ENCODE assay signal across 8 cellular contexts in the genomic region with DNA sequence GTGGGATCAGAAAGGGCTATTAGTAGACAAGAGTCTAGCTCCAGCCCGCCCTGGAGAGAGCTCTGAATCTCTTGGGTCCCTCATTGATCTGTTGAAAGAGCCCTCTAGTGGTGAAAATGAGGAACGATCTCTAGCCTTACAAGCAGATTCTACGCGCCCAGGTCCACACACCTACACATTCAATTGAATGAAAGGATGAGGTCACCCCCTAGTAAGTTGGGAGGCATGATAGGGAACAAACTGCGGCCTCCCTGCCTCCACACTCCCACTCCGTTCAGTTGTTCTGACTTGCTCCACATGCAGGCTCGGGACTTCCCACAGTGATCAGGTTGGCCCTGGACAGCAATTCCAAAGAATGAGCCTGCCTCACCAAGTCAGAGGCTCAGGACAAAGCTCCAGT. TPM values are rescaled to one million over a fixed set of nuclear protein-coding genes. Genes with fewer than 3 reads are reported as not detected.
DNase-seq lines count a peak whose midpoint lies in the region; ATAC-seq and TF ChIP-seq lines count a peak whose summit lies in the region.

No MANE protein-coding gene starts in this region.

- no peak overlapping the region for H3K27ac ChIP-seq in CD8-positive, alpha-beta memory T cell (ENCODE audit: low read depth, low read length)
- H3K27ac ChIP-seq in trophoblast cell (ENCODE audit: low read depth, low read length) = no peak overlapping the region
- H3K27ac ChIP-seq in uterus = no peak overlapping the region

- no peak overlapping the region for H3K18ac ChIP-seq in trophoblast cell (ENCODE audit: low read length)

- H3K4me3 ChIP-seq in CD8-positive, alpha-beta memory T cell (ENCODE audit: low read length) = no peak overlapping the region
- H3K4me3 ChIP-seq in H7 (ENCODE audit: insufficient read depth, low read depth, low read length) (no peak overlapping the region), fibroblast of villous mesenchyme (ENCODE audit: low read depth, low read length) (no peak overlapping the region), trophoblast cell (ENCODE audit: low read depth, low read length) (no peak overlapping the region), uterus (no peak overlapping the region)

- H3K79me1 ChIP-seq in trophoblast cell (ENCODE audit: low read length) = no peaks in the 10 kb centered on the region

- no peak overlapping the region for H4K91ac ChIP-seq in trophoblast cell (ENCODE audit: low read depth, low read length)

- H2AFZ ChIP-seq in trophoblast cell (ENCODE audit: insufficient read depth, low read length, poor library complexity) = no peak overlapping the region

- no CpG with 5 or more reads among the region's 7 CpGs for WGBS in trophoblast cell (ENCODE audit: extremely low coverage, insufficient coverage, insufficient read length)

- H3K9ac ChIP-seq in trophoblast cell (ENCODE audit: low read length) = no peak overlapping the region

- H3K9me3 ChIP-seq in CD8-positive, alpha-beta memory T cell (ENCODE audit: low read length) = no peaks in the 10 kb centered on the region
- peaks cover 1% of the 10 kb centered on the region for H3K9me3 ChIP-seq in trophoblast cell (ENCODE audit: insufficient read depth, low read depth, low read length)
- H3K9me3 ChIP-seq in uterus = no peaks in the 10 kb centered on the region

- H2BK12ac ChIP-seq in trophoblast cell (ENCODE audit: low read length) = no peak overlapping the region

- no peak overlapping the region for H3K4ac ChIP-seq in trophoblast cell (ENCODE audit: low read depth, low read length)

- H2AK5ac ChIP-seq in trophoblast cell (ENCODE audit: low read length) = no peak overlapping the region

- H3K79me2 ChIP-seq in trophoblast cell (ENCODE audit: control insufficient read depth, insufficient read depth, low read length, poor library complexity) = no peaks in the 10 kb centered on the region

- no peak overlapping the region for H3K4me2 ChIP-seq in trophoblast cell (ENCODE audit: low read length)

- no peak overlapping the region for H3K14ac ChIP-seq in trophoblast cell (ENCODE audit: low read length)

- peak; percentile 52 for TF ChIP-seq CTCF in fibroblast of villous mesenchyme (IDR thresholded peaks at IDR 0.05; ENCODE audit: insufficient read depth, low read depth, low read length)
- peak in 2 of 4 experiments; percentile 14 to 21 for TF ChIP-seq CTCF in uterus (IDR thresholded peaks at IDR 0.05)

- POLR2A ChIA-PET in CD8-positive, alpha-beta memory T cell (lab: Charles Lee) = no interaction called here

- no peaks in the 10 kb centered on the region for H3K36me3 ChIP-seq in CD8-positive, alpha-beta memory T cell (ENCODE audit: insufficient read depth, low read length)
- H3K36me3 ChIP-seq in H7 (replicated peaks; ENCODE audit: control insufficient read depth, insufficient read depth, low read length) = no peaks in the 10 kb centered on the region
- H3K36me3 ChIP-seq in trophoblast cell (ENCODE audit: control insufficient read depth in 1 of 2, insufficient read depth in 2 of 2, low read length in 2 of 2) = no peaks in the 10 kb centered on the region
- no peaks in the 10 kb centered on the region for H3K36me3 ChIP-seq in uterus

- CTCF ChIA-PET in CD8-positive, alpha-beta memory T cell (lab: Charles Lee) = interaction anchor here (0.6 to 3.5 kb wide), 16 partner anchors 9 to 518 kb away, joined by 3 to 35 read pairs (median 4); no protein-coding TSS in a partner anchor

- H3K27ac Mint-ChIP-seq in CD8-positive, alpha-beta memory T cell = no peak overlapping the region
- no peak overlapping the region for H3K27ac Mint-ChIP-seq in activated T-cell treated with anti-CD3 and anti-CD28 coated beads, Interleukin-2, amount 50 U/mL, for 24 hours

- H4K8ac ChIP-seq in trophoblast cell (ENCODE audit: low read depth, low read length) = no peak overlapping the region

- no peaks in the 10 kb centered on the region for H3K36me3 Mint-ChIP-seq in CD8-positive, alpha-beta memory T cell
- H3K36me3 Mint-ChIP-seq in activated T-cell treated with anti-CD3 and anti-CD28 coated beads, Interleukin-2, amount 50 U/mL, for 24 hours (ENCODE audit: low read depth) = no peaks in the 10 kb centered on the region

- no peak for ATAC-seq in HG03342 (IDR thresholded peaks at IDR 0.05; ENCODE audit: unreplicated experiment)

- H2BK120ac ChIP-seq in trophoblast cell (ENCODE audit: insufficient read depth, low read length, poor library complexity) = no peak overlapping the region

- DNase-seq in CD8-positive, alpha-beta memory T cell = peak in 4 of 5 donors; percentile 8 to 51 (median 40)
- DNase-seq in H7 (peak; percentile 76), NCI-H748 treated with DMSO at 0.1 percent for 48 hours (lab: John Stamatoyannopoulos, UW) (peak; percentile 21), fibroblast of villous mesenchyme (ENCODE audit: low read depth) (peak; percentile 16), trophoblast cell (peak; percentile 24 to 76), uterus (no peak)
- DNase-seq in activated T-cell treated with anti-CD3 and anti-CD28 coated beads, Interleukin-2, amount 50 U/mL, for 24 hours = peak; percentile 46

- H4K12ac ChIP-seq in trophoblast cell (ENCODE audit: low read depth, low read length) = no peak overlapping the region

- H3K9me3 Mint-ChIP-seq in CD8-positive, alpha-beta memory T cell = no peaks in the 10 kb centered on the region
- no peaks in the 10 kb centered on the region for H3K9me3 Mint-ChIP-seq in activated T-cell treated with anti-CD3 and anti-CD28 coated beads, Interleukin-2, amount 50 U/mL, for 24 hours

- intact Hi-C loops in uterus (cut with DNase I; ENCODE audit: low total_unique reads) = no loop called here

- H3K4me3 Mint-ChIP-seq in CD8-positive, alpha-beta memory T cell = no peak overlapping the region
- no peak overlapping the region for H3K4me3 Mint-ChIP-seq in activated T-cell treated with anti-CD3 and anti-CD28 coated beads, Interleukin-2, amount 50 U/mL, for 24 hours

- no peak overlapping the region for H2BK5ac ChIP-seq in trophoblast cell (ENCODE audit: low read depth, low read length, poor library complexity)

- peaks cover 53 to 65% of the 10 kb centered on the region in 2 donors for H3K27me3 Mint-ChIP-seq in CD8-positive, alpha-beta memory T cell
- H3K27me3 Mint-ChIP-seq in activated T-cell treated with anti-CD3 and anti-CD28 coated beads, Interleukin-2, amount 50 U/mL, for 24 hours = peaks cover 60% of the 10 kb centered on the region

- peaks cover 19% of the 10 kb centered on the region for H3K27me3 ChIP-seq in CD8-positive, alpha-beta memory T cell (ENCODE audit: insufficient read depth, low read length, poor library complexity, severe bottlenecking)
- H3K27me3 ChIP-seq in H7 (ENCODE audit: control insufficient read depth, insufficient read depth, low read length) (peaks cover 25% of the 10 kb centered on the region), trophoblast cell (ENCODE audit: insufficient read depth, low read length) (peaks cover 2% of the 10 kb centered on the region), uterus (no peaks in the 10 kb centered on the region)

- peaks cover 4 to 10% (median 5%) of the 10 kb centered on the region in 3 donors for H3K4me1 Mint-ChIP-seq in CD8-positive, alpha-beta memory T cell
- H3K4me1 Mint-ChIP-seq in activated T-cell treated with anti-CD3 and anti-CD28 coated beads, Interleukin-2, amount 50 U/mL, for 24 hours (ENCODE audit: low read depth) = peaks cover 9% of the 10 kb centered on the region

- H3K23ac ChIP-seq in trophoblast cell (ENCODE audit: low read length) = no peak overlapping the region

- no peaks in the 10 kb centered on the region for H3K4me1 ChIP-seq in CD8-positive, alpha-beta memory T cell (ENCODE audit: insufficient read depth, low read length)
- H3K4me1 ChIP-seq in trophoblast cell (ENCODE audit: control insufficient read depth in 1 of 2, insufficient read depth in 2 of 2, low read length in 2 of 2) = no peaks in the 10 kb centered on the region
- H3K4me1 ChIP-seq in uterus = no peaks in the 10 kb centered on the region

- no peak for TF ChIP-seq POLR2A in uterus (IDR thresholded peaks at IDR 0.05)

RNA-seq across cellular contexts. Expression of a gene that starts 2.9 kb away (rescaled TPM):
- total RNA-seq in CD8-positive, alpha-beta memory T cell = not detected
- polyA plus RNA-seq in CD8-positive, alpha-beta memory T cell = not detected
- total RNA-seq in H7 (2014; rRNA removed; shearing (Covaris generic)) = not detected in 2 replicates
- total RNA-seq in fibroblast of villous mesenchyme = not detected in 2 replicates
- not detected in 2 replicates for polyA plus RNA-seq in trophoblast cell (2013)
- not detected for total RNA-seq in uterus

Comparison
In these comparisons a context has a peak if more than half of its experiments do, and no peak if none do; other contexts are left out.
1. DNase-seq: peak in CD8-positive, alpha-beta memory T cell (4 of 5), H7 (single experiment), NCI-H748 treated with DMSO at 0.1 percent for 48 hours (single experiment), activated T-cell treated with anti-CD3 and anti-CD28 coated beads, Interleukin-2, amount 50 U/mL, for 24 hours (single experiment), fibroblast of villous mesenchyme (single experiment) and trophoblast cell (2 of 2); none in uterus (0 of 2).